9 cellular contexts compared by ENCODE assay signal in genomic region chr2:168156661-168157060, GRCh38.
DNase-seq lines count a peak whose midpoint lies in the region; ATAC-seq and TF ChIP-seq lines count a peak whose summit lies in the region.
"Had no signal": no experiment of that assay in that cellular context is flagged by ENCODE, and none has a peak within 500 bp of the region (broad histone marks: within the 10 kb centered on the region; RNA-seq: fewer than 3 reads in every experiment).

No MANE protein-coding gene starts in this region.

- no peaks in the 10 kb centered on the region for H3K9me3 ChIP-seq in right atrium auricular region
- no peaks in the 10 kb centered on the region for H3K9me3 ChIP-seq in heart right ventricle

- peak overlapping the region; percentile 41 for H3K4me3 Mint-ChIP-seq in activated T-helper 17 cell treated with anti-CD3 and anti-CD28 coated beads, Interleukin-2, amount 50 U/mL, for 72 hours
- H3K4me3 Mint-ChIP-seq: activated naive CD4-positive, alpha-beta T cell treated with anti-CD3 and anti-CD28 coated beads, Interleukin-2, amount 10 ng/mL, durations not matched to agents 7 days and 5 days had no signal

- intact Hi-C loops in Right ventricle myocardium superior (cut with DNase I) (no loop called here), heart right ventricle (cut with DNase I) (no loop called here)

- H3K36me3 ChIP-seq in right atrium auricular region (no peaks in the 10 kb centered on the region), heart right ventricle (peaks cover 0 to 12% (median 0%) of the 10 kb centered on the region in 9 donors)

- WGBS in heart right ventricle, 2 donors: 22 to 23% methylated on average over 5 of the region's 5 CpGs

- ATAC-seq in Right ventricle myocardium superior (ENCODE audit: poor library complexity): peak; percentile 79
- peak; percentile 71 for ATAC-seq in activated T-helper 17 cell treated with anti-CD3 and anti-CD28 coated beads, Interleukin-2, amount 50 U/mL, for 72 hours (replicated peaks)
- ATAC-seq in heart right ventricle: peak; percentile 76 to 91 (median 81)
- no peak for ATAC-seq in GM18858 (IDR thresholded peaks at IDR 0.05; ENCODE audit: unreplicated experiment)
- no peak for ATAC-seq in GM19397 (IDR thresholded peaks at IDR 0.05; ENCODE audit: unreplicated experiment)

- peaks cover 15% of the 10 kb centered on the region for H3K4me1 Mint-ChIP-seq in activated T-helper 17 cell treated with anti-CD3 and anti-CD28 coated beads, Interleukin-2, amount 50 U/mL, for 72 hours

- no peaks in the 10 kb centered on the region for H3K9me3 Mint-ChIP-seq in activated T-helper 17 cell treated with anti-CD3 and anti-CD28 coated beads, Interleukin-2, amount 50 U/mL, for 72 hours
- H3K9me3 Mint-ChIP-seq: activated naive CD4-positive, alpha-beta T cell treated with anti-CD3 and anti-CD28 coated beads, Interleukin-2, amount 10 ng/mL, durations not matched to agents 7 days and 5 days had no signal

- no peak overlapping the region for H3K27ac Mint-ChIP-seq in activated T-helper 17 cell treated with anti-CD3 and anti-CD28 coated beads, Interleukin-2, amount 50 U/mL, for 72 hours
- H3K27ac Mint-ChIP-seq: activated naive CD4-positive, alpha-beta T cell treated with anti-CD3 and anti-CD28 coated beads, Interleukin-2, amount 10 ng/mL, durations not matched to agents 7 days and 5 days had no signal

- H3K4me3 ChIP-seq in right atrium auricular region: no peak overlapping the region
- no peak overlapping the region for H3K4me3 ChIP-seq in heart right ventricle

- no peaks in the 10 kb centered on the region for H3K27me3 ChIP-seq in right atrium auricular region
- H3K27me3 ChIP-seq in heart right ventricle: no peaks in the 10 kb centered on the region

- TF ChIP-seq CTCF in right atrium auricular region (IDR thresholded peaks at IDR 0.05) (no peak), heart right ventricle (IDR thresholded peaks at IDR 0.05) (peak in 1 of 9 donors; percentile 13)

- no peaks in the 10 kb centered on the region for H3K27me3 Mint-ChIP-seq in activated T-helper 17 cell treated with anti-CD3 and anti-CD28 coated beads, Interleukin-2, amount 50 U/mL, for 72 hours
- H3K27me3 Mint-ChIP-seq: activated naive CD4-positive, alpha-beta T cell treated with anti-CD3 and anti-CD28 coated beads, Interleukin-2, amount 10 ng/mL, durations not matched to agents 7 days and 5 days had no signal

- DNase-seq in Right ventricle myocardium superior: peak; percentile 57
- no peak for DNase-seq in right atrium auricular region (ENCODE audit: low spot score)
- DNase-seq in heart right ventricle: peak; percentile 33 to 61
- no peak for DNase-seq in NCI-H345 treated with DMSO at 0.1 percent for 48 hours (lab: John Stamatoyannopoulos, UW; ENCODE audit: unreplicated experiment)
- no peak for DNase-seq in stimulated activated CD4-positive, alpha-beta T cell treated with anti-CD3 and anti-CD28 coated beads, Interleukin-12 subunit alpha, Interleukin-12 subunit beta, amount 100 ng/mL, for 4 hours
- DNase-seq: activated naive CD4-positive, alpha-beta T cell treated with anti-CD3 and anti-CD28 coated beads, Interleukin-2, amount 10 ng/mL, durations not matched to agents 7 days and 5 days had no signal

- H3K4me1 ChIP-seq in right atrium auricular region (peaks cover 0 to 30% of the 10 kb centered on the region in 2 donors), heart right ventricle (peaks cover 0 to 72% (median 37%) of the 10 kb centered on the region in 9 donors)

- H3K36me3 Mint-ChIP-seq in activated T-helper 17 cell treated with anti-CD3 and anti-CD28 coated beads, Interleukin-2, amount 50 U/mL, for 72 hours (ENCODE audit: low read depth): peaks cover 21% of the 10 kb centered on the region

- H3K27ac ChIP-seq in right atrium auricular region (peak overlapping the region in 1 of 2 donors; percentile 4), heart right ventricle (peak overlapping the region in 7 of 10 donors; percentile 6 to 72 (median 34))

Comparison
In these comparisons a context has a peak if more than half of its experiments do, and no peak if none do; other contexts are left out.
1. DNase-seq: peak in Right ventricle myocardium superior (single experiment) and heart right ventricle (2 of 2); none in right atrium auricular region (single experiment), NCI-H345 treated with DMSO at 0.1 percent for 48 hours (single experiment) and stimulated activated CD4-positive, alpha-beta T cell treated with anti-CD3 and anti-CD28 coated beads, Interleukin-12 subunit alpha, Interleukin-12 subunit beta, amount 100 ng/mL, for 4 hours (single experiment).
2. ATAC-seq: peak in Right ventricle myocardium superior (single experiment), activated T-helper 17 cell treated with anti-CD3 and anti-CD28 coated beads, Interleukin-2, amount 50 U/mL, for 72 hours (single experiment) and heart right ventricle (8 of 8); none in GM18858 (single experiment) and GM19397 (single experiment).